18 cellular contexts compared by ENCODE assay signal in genomic region chr16:4495766-4496165, GRCh38. TPM values are rescaled to one million over a fixed set of nuclear protein-coding genes. Genes with fewer than 3 reads are reported as not detected.
DNase-seq lines count a peak whose midpoint lies in the region; ATAC-seq, FAIRE-seq and TF ChIP-seq lines count a peak whose summit lies in the region.
"Had no signal": no experiment of that assay in that cellular context is flagged by ENCODE, and none has a peak within 500 bp of the region (broad histone marks: within the 10 kb centered on the region; RNA-seq: fewer than 3 reads in every experiment).

No MANE protein-coding gene starts in this region.

- H3K79me2 ChIP-seq in SK-N-SH (ENCODE audit: insufficient read depth) (peaks cover 83% of the 10 kb centered on the region), H1 (ENCODE audit: control insufficient read depth in 1 of 2, insufficient read depth in 2 of 2, low read length in 2 of 2) (peaks cover 0 to 6% of the 10 kb centered on the region in 2 experiments; a peak in 1 of 4 replicates)

- POLR2A ChIA-PET in SK-N-SH (lab: Yijun Ruan, JAX) (no interaction called here), H1 (lab: Charles Lee; ENCODE audit: partially characterized antibody) (no interaction called here)

- H3K36me3 ChIP-seq in SK-N-SH (replicated peaks in 1 of 2; ENCODE audit: control insufficient read depth in 1 of 2, insufficient read depth in 2 of 2, low read length in 1 of 2) (no peaks in the 10 kb centered on the region), H1 (ENCODE audit: control insufficient read depth in 2 of 4, insufficient read depth in 4 of 4, low read length in 3 of 4) (no peaks in the 10 kb centered on the region; a peak in 1 of 8 replicates), psoas muscle (ENCODE audit: insufficient read depth in 1 of 2, low read depth in 1 of 2) (peaks cover 0 to 8% of the 10 kb centered on the region in 2 donors)

- CTCF ChIA-PET in SK-N-SH (lab: Yijun Ruan, JAX) = no interaction called here
- CTCF ChIA-PET in H1 (lab: Charles Lee; ENCODE audit: partially characterized antibody) = interaction anchor here (1.5 to 2.3 kb wide), 2 partner anchors 10 to 53 kb away, joined by 3 to 15 read pairs; no protein-coding TSS in a partner anchor

- ATAC-seq in SK-N-SH treated with all-trans-retinoic acid at 6 μM for 48 hours = no peak
- peak in 3 of 4 donors; percentile 48 to 57 (median 54) for ATAC-seq in psoas muscle

- H2AK5ac ChIP-seq in H1 (ENCODE audit: low read depth, low read length) = 0 out of 2 replicates have a peak overlapping the region, but pooled peaks have one; percentile 61

- no peak overlapping the region for H4K8ac ChIP-seq in H1 (ENCODE audit: extremely low read depth, insufficient read depth, low read length)

- H2BK120ac ChIP-seq in H1 (replicated peaks; ENCODE audit: low read depth, low read length) = no peak overlapping the region

- H3K14ac ChIP-seq in H1 (ENCODE audit: insufficient read length) = no peak overlapping the region

- no peak overlapping the region for H2BK20ac ChIP-seq in H1 (ENCODE audit: low read length)

- no peak overlapping the region for H3K4ac ChIP-seq in H1 (replicated peaks; ENCODE audit: insufficient read length, low read depth, low read length)

- no peak overlapping the region for H2BK5ac ChIP-seq in H1 (ENCODE audit: low read depth, low read length)

- H3K79me1 ChIP-seq in H1 (ENCODE audit: low read depth, low read length) = peaks cover 2% of the 10 kb centered on the region

- TF ChIP-seq CTCF in SK-N-SH (IDR thresholded peaks at IDR 0.05) (no peak), H1 (IDR thresholded peaks at IDR 0.05; ENCODE audit: control extremely low read depth in 1 of 3, insufficient read depth in 1 of 3, low read depth in 1 of 3, low read length in 3 of 3) (no peak), psoas muscle (IDR thresholded peaks at IDR 0.05) (no peak)

- peaks cover 3 to 34% of the 10 kb centered on the region in 2 experiments; a peak in 3 of 4 replicates for H3K4me1 ChIP-seq in SK-N-SH (ENCODE audit: control insufficient read depth in 1 of 2, insufficient read depth in 2 of 2, low read depth in 1 of 2, low read length in 1 of 2)
- no peaks in the 10 kb centered on the region for H3K4me1 ChIP-seq in H1 (replicated peaks in 1 of 4; ENCODE audit: control insufficient read depth in 3 of 4, insufficient read depth in 4 of 4, low read length in 3 of 4)
- peaks cover 27% of the 10 kb centered on the region for H3K4me1 ChIP-seq in psoas muscle

- peaks cover 34% of the 10 kb centered on the region for H3F3A ChIP-seq in SK-N-SH (replicated peaks; ENCODE audit: insufficient read depth)

- 95% methylated on average over 2 of the region's 2 CpGs for WGBS in SK-N-SH (ENCODE audit: low lambda C conversion rate)
- 92% methylated on average over 1 of the region's 2 CpGs; no CpG with 5 or more reads in 1 of the 2 experiments for WGBS in H1 (ENCODE audit: extremely low coverage in 1 of 2, insufficient coverage in 1 of 2, insufficient read length in 1 of 2, insufficient replicate concordance in 2 of 2, low coverage in 1 of 2, low lambda C conversion rate in 2 of 2, missing lambda C conversion rate in 1 of 2), 2 experiments
- 75 to 91% (median 83%) methylated on average over 2 of the region's 2 CpGs for WGBS in psoas muscle, 3 donors

- TF ChIP-seq EP300 in SK-N-SH (IDR thresholded peaks at IDR 0.05; ENCODE audit: borderline replicate concordance in 1 of 2, low read depth in 1 of 2, low read length in 1 of 2) = no peak
- no peak for TF ChIP-seq EP300 in H1 (IDR thresholded peaks at IDR 0.05; ENCODE audit: borderline replicate concordance in 1 of 2, low read depth in 2 of 2, low read length in 2 of 2)

- H3K27me3 ChIP-seq in SK-N-SH (ENCODE audit: insufficient read depth) (no peaks in the 10 kb centered on the region), H1 (replicated peaks in 1 of 4; ENCODE audit: control insufficient read depth in 3 of 4, extremely low read depth in 1 of 4, insufficient read depth in 3 of 4, low read length in 3 of 4) (no peaks in the 10 kb centered on the region), psoas muscle (ENCODE audit: insufficient read depth in 3 of 3, low read length in 2 of 3) (no peaks in the 10 kb centered on the region)
- H3K27me3 ChIP-seq: right atrium auricular region, tibial artery had no signal

- H3K4me2 ChIP-seq in SK-N-SH = peak overlapping the region; percentile 56; the same call in 1 of the 2 replicates
- H3K4me2 ChIP-seq in H1 (ENCODE audit: insufficient read depth in 1 of 2, low read depth in 2 of 2, low read length in 2 of 2) = no peak overlapping the region

- TF ChIP-seq RAD21 in SK-N-SH (IDR thresholded peaks at IDR 0.05; ENCODE audit: low read length) = no peak
- TF ChIP-seq RAD21 in H1 (IDR thresholded peaks at IDR 0.05 in 1 of 2, conservative IDR thresholded peaks at IDR 0.05 in 1 of 2; ENCODE audit: low read depth in 2 of 2, low read length in 2 of 2) = no peak

- no peaks in the 10 kb centered on the region for H3K23me2 ChIP-seq in H1 (ENCODE audit: low read depth, low read length)

- H4K5ac ChIP-seq in H1 (ENCODE audit: insufficient read length, low read depth, low read length) = no peak overlapping the region

- no peak for DNase-seq in SK-N-SH
- peak; percentile 41 for DNase-seq in HT1080 (ENCODE audit: low read depth)
- no peak for DNase-seq in H1 (ENCODE audit: low read depth in 1 of 2, low spot score in 2 of 2)
- no peak for DNase-seq in psoas muscle
- DNase-seq in DMS79 (lab: John Stamatoyannopoulos, UW) = no peak
- DNase-seq in effector CD8-positive, alpha-beta T cell (lab: John Stamatoyannopoulos, UW) = no peak
- no peak for DNase-seq in RKO (ENCODE audit: low spot score)
- DNase-seq: 8988T; activated naive CD8-positive, alpha-beta T cell treated with anti-CD3 and anti-CD28 coated beads for 36 hours; caudate nucleus; NCI-H1694; NCI-H510A; OCI-M1; stimulated activated CD4-positive, alpha-beta T cell treated with anti-CD3 and anti-CD28 coated beads, Interleukin-4, amount 100 ng/mL, for 24 hours; tibial artery; WERI-Rb-1 had no signal

- no peak overlapping the region for H4K91ac ChIP-seq in H1 (replicated peaks; ENCODE audit: insufficient read length, low read length)

- no peak overlapping the region for H3K18ac ChIP-seq in H1 (ENCODE audit: extremely low read depth, low read length)

- H3K9ac ChIP-seq in SK-N-SH (peak overlapping the region; percentile 25; the same call in 1 of the 2 replicates), H1 (replicated peaks in 1 of 4; ENCODE audit: extremely low read depth in 1 of 4, low read depth in 3 of 4, low read length in 3 of 4) (no peak overlapping the region)

- peak overlapping the region in 1 of 2 experiments; percentile 80; a peak in 2 of 4 replicates for H3K27ac ChIP-seq in SK-N-SH (ENCODE audit: low read depth in 2 of 2, low read length in 1 of 2)
- no peak overlapping the region for H3K27ac ChIP-seq in H1 (ENCODE audit: low read depth, low read length)
- no peak overlapping the region for H3K27ac ChIP-seq in psoas muscle
- H3K27ac ChIP-seq: right atrium auricular region, tibial artery, WERI-Rb-1 had no signal

- no peak overlapping the region for H2BK12ac ChIP-seq in H1 (ENCODE audit: low read depth, low read length)

- H3K56ac ChIP-seq in H1 (replicated peaks; ENCODE audit: insufficient read length, low read depth, low read length) = no peak overlapping the region

- H3K4me3 ChIP-seq in SK-N-SH (ENCODE audit: low read depth in 2 of 2, low read length in 1 of 2) (no peak overlapping the region), H1 (ENCODE audit: extremely low read depth in 1 of 4, insufficient read depth in 2 of 4, low read depth in 3 of 4, low read length in 4 of 4) (no peak overlapping the region), psoas muscle (no peak overlapping the region)
- H3K4me3 ChIP-seq: right atrium auricular region, tibial artery had no signal

- H3K9me3 ChIP-seq in SK-N-SH = no peaks in the 10 kb centered on the region
- no peaks in the 10 kb centered on the region for H3K9me3 ChIP-seq in H1 (ENCODE audit: insufficient read depth in 2 of 2, low read depth in 1 of 2, low read length in 1 of 2)
- no peaks in the 10 kb centered on the region for H3K9me3 ChIP-seq in psoas muscle
- H3K9me3 ChIP-seq: right atrium auricular region, tibial artery had no signal

- FAIRE-seq in H1 (lab: Jason Lieb, UNC) = no peak

- H4K20me1 ChIP-seq in SK-N-SH (ENCODE audit: insufficient read depth) (peaks cover 7% of the 10 kb centered on the region; the same call in 1 of the 2 replicates), H1 (replicated peaks in 1 of 2; ENCODE audit: control insufficient read depth in 1 of 2, insufficient read depth in 2 of 2, low read length in 2 of 2) (no peaks in the 10 kb centered on the region)

- intact Hi-C loops in psoas muscle (cut with DNase I) = no loop called here

- no peak overlapping the region for H2AFZ ChIP-seq in SK-N-SH (ENCODE audit: low read depth)
- H2AFZ ChIP-seq in H1 (ENCODE audit: low read length) = no peak overlapping the region

- H3K23ac ChIP-seq in H1 (ENCODE audit: insufficient read length) = no peak overlapping the region

- TF ChIP-seq POLR2A in H1 (IDR thresholded peaks at IDR 0.05; ENCODE audit: control extremely low read depth in 1 of 2, low read depth in 2 of 2, low read length in 2 of 2) = no peak

- no peak overlapping the region for H2BK15ac ChIP-seq in H1 (ENCODE audit: low read length)

- no peaks in the 10 kb centered on the region for H3K9me2 ChIP-seq in SK-N-SH

RNA-seq across cellular contexts. Expression of gene HMOX2, which starts 19.6 kb away (rescaled TPM):
- polyA plus RNA-seq in SK-N-SH (2012; rRNA removed) = 65.1 and 75.5 TPM in 2 replicates
- 48.4 and 62.0 TPM in 2 replicates for polyA plus RNA-seq in SK-N-SH (2012; cell fraction: cytosol; rRNA removed)
- 62.6 and 64.9 TPM in 2 replicates for polyA plus RNA-seq in SK-N-SH (2012; cell fraction: nucleus; rRNA removed)
- total RNA-seq in HT1080 (2014; rRNA removed; shearing (Covaris generic)) = 84.1 and 92.2 TPM in 2 replicates
- 34.6 and 43.1 TPM in 2 replicates for polyA plus RNA-seq in HT1080 (2015; cell fraction: cytosol; rRNA removed)
- 33.7 and 34.7 TPM in 2 replicates for polyA plus RNA-seq in HT1080 (2015; cell fraction: nucleus; rRNA removed)
- 45.6 and 48.4 TPM in 2 replicates for total RNA-seq in H1 (2021; fragmentation: NEBNext Ultra II Directional; extraction: Animal tissue kit (Norgen Biotek cat#: 25700))
- 33.7 and 36.5 TPM in 2 replicates for polyA plus RNA-seq in H1 (2011; rRNA removed)
- polyA plus RNA-seq in H1 (2011; cell fraction: cytosol; rRNA removed) = 43.5 TPM
- 39.8 TPM for polyA plus RNA-seq in H1 (2011; cell fraction: nucleus; rRNA removed)
- polyA plus RNA-seq in H1 (2012, experiment 1 of 2) = 43.6 to 48.5 TPM (median 44.9 TPM) in 4 replicates
- 35.4 TPM for polyA plus RNA-seq in H1 (2012, experiment 2 of 2)
- polyA plus RNA-seq in H1 (2013, experiment 1 of 2) = 31.2 TPM
- polyA plus RNA-seq in H1 (2013, experiment 2 of 2) = 28.8 TPM
- polyA minus RNA-seq in H1 (2011; rRNA and poly(A)+ RNA removed) = 33.6 and 42.8 TPM in 2 replicates
- 16.3 TPM for polyA minus RNA-seq in H1 (2011; cell fraction: cytosol; rRNA and poly(A)+ RNA removed)
- polyA minus RNA-seq in H1 (2011; cell fraction: nucleus; rRNA and poly(A)+ RNA removed) = 17.1 TPM
- total RNA-seq in psoas muscle = 10 to 100 TPM; 20.8 to 26.6 (median 22.6) TPM
- 10 to 100 TPM; 22.2 to 49.0 (median 23.8) TPM for polyA plus RNA-seq in psoas muscle

RNA-seq across cellular contexts. Expression of gene NMRAL1, which starts 21.3 kb away (rescaled TPM):
- 99.9 and 102 TPM in 2 replicates for polyA plus RNA-seq in SK-N-SH (2012; rRNA removed)
- polyA plus RNA-seq in SK-N-SH (2012; cell fraction: cytosol; rRNA removed) = 50.3 and 72.4 TPM in 2 replicates
- polyA plus RNA-seq in SK-N-SH (2012; cell fraction: nucleus; rRNA removed) = 97.1 and 185 TPM in 2 replicates
- 33.8 and 37.6 TPM in 2 replicates for total RNA-seq in HT1080 (2014; rRNA removed; shearing (Covaris generic))
- 28.5 and 43.4 TPM in 2 replicates for polyA plus RNA-seq in HT1080 (2015; cell fraction: cytosol; rRNA removed)
- 25.7 and 35.5 TPM in 2 replicates for polyA plus RNA-seq in HT1080 (2015; cell fraction: nucleus; rRNA removed)
- 66.8 and 72.5 TPM in 2 replicates for total RNA-seq in H1 (2021; fragmentation: NEBNext Ultra II Directional; extraction: Animal tissue kit (Norgen Biotek cat#: 25700))
- polyA plus RNA-seq in H1 (2011; rRNA removed) = 143 and 196 TPM in 2 replicates
- polyA plus RNA-seq in H1 (2011; cell fraction: cytosol; rRNA removed) = 148 TPM
- 106 TPM for polyA plus RNA-seq in H1 (2011; cell fraction: nucleus; rRNA removed)
- polyA plus RNA-seq in H1 (2012, experiment 1 of 2) = 63.8 to 98.0 TPM (median 91.2 TPM) in 4 replicates
- 136 TPM for polyA plus RNA-seq in H1 (2012, experiment 2 of 2)
- polyA plus RNA-seq in H1 (2013, experiment 1 of 2) = 60.8 TPM
- polyA plus RNA-seq in H1 (2013, experiment 2 of 2) = 64.5 TPM
- polyA minus RNA-seq in H1 (2011; rRNA and poly(A)+ RNA removed) = 72.7 and 89.1 TPM in 2 replicates
- polyA minus RNA-seq in H1 (2011; cell fraction: cytosol; rRNA and poly(A)+ RNA removed) = 55.3 TPM
- 63.2 TPM for polyA minus RNA-seq in H1 (2011; cell fraction: nucleus; rRNA and poly(A)+ RNA removed)
- total RNA-seq in psoas muscle = 1 to 10 TPM; 2.5 to 5.5 (median 3.9) TPM
- polyA plus RNA-seq in psoas muscle = 1 to 10 TPM; 4.0 to 5.1 (median 4.2) TPM

RNA-seq across cellular contexts. Expression of gene CDIP1, which starts 42.8 kb away (rescaled TPM):
- polyA plus RNA-seq in SK-N-SH (2012; rRNA removed) (19.4 and 30.2 TPM in 2 replicates), H1 (2011; rRNA removed) (56.6 and 91.0 TPM in 2 replicates), psoas muscle (10 to 100 TPM; 18.7 to 33.6 (median 22.3) TPM)
- polyA plus RNA-seq in SK-N-SH (2012; cell fraction: cytosol; rRNA removed) = 17.6 and 23.3 TPM in 2 replicates
- 33.9 and 39.3 TPM in 2 replicates for polyA plus RNA-seq in SK-N-SH (2012; cell fraction: nucleus; rRNA removed)
- 14.1 and 21.8 TPM in 2 replicates for total RNA-seq in HT1080 (2014; rRNA removed; shearing (Covaris generic))
- polyA plus RNA-seq in HT1080 (2015; cell fraction: cytosol; rRNA removed) = 23.1 and 24.3 TPM in 2 replicates
- 13.2 and 13.9 TPM in 2 replicates for polyA plus RNA-seq in HT1080 (2015; cell fraction: nucleus; rRNA removed)
- total RNA-seq in H1 (2021; fragmentation: NEBNext Ultra II Directional; extraction: Animal tissue kit (Norgen Biotek cat#: 25700)) = 73.7 and 76.3 TPM in 2 replicates
- polyA plus RNA-seq in H1 (2011; cell fraction: cytosol; rRNA removed) = 30.3 TPM
- polyA plus RNA-seq in H1 (2011; cell fraction: nucleus; rRNA removed) = 56.4 TPM
- 63.4 to 93.4 TPM (median 83.5 TPM) in 4 replicates for polyA plus RNA-seq in H1 (2012, experiment 1 of 2)
- 84.1 TPM for polyA plus RNA-seq in H1 (2012, experiment 2 of 2)
- 34.2 TPM for polyA plus RNA-seq in H1 (2013, experiment 1 of 2)
- polyA plus RNA-seq in H1 (2013, experiment 2 of 2) = 34.4 TPM
- polyA minus RNA-seq in H1 (2011; rRNA and poly(A)+ RNA removed) = 28.0 and 32.6 TPM in 2 replicates
- polyA minus RNA-seq in H1 (2011; cell fraction: cytosol; rRNA and poly(A)+ RNA removed) = 24.1 TPM
- 26.3 TPM for polyA minus RNA-seq in H1 (2011; cell fraction: nucleus; rRNA and poly(A)+ RNA removed)
- 10 to 100 TPM; 29.1 to 51.8 (median 34.9) TPM for total RNA-seq in psoas muscle
